17 cellular contexts compared by ENCODE assay signal in genomic region chr16:20359997-20360396, GRCh38. TPM values are rescaled to one million over a fixed set of nuclear protein-coding genes. Genes with fewer than 3 reads are reported as not detected.
A peak's percentile ranks its signal among the peaks of the same experiment; 100 is the strongest.
DNase-seq lines count a peak whose midpoint lies in the region; ATAC-seq, FAIRE-seq and TF ChIP-seq lines count a peak whose summit lies in the region.
"Had no signal": no experiment of that assay in that cellular context is flagged by ENCODE, and none has a peak within 500 bp of the region (broad histone marks: within the 10 kb centered on the region; RNA-seq: fewer than 3 reads in every experiment).

No MANE protein-coding gene starts in this region.

- no peak overlapping the region for H3K27ac Mint-ChIP-seq in CD14-positive monocyte
- no peak overlapping the region for H3K27ac Mint-ChIP-seq in stimulated activated effector memory CD8-positive, alpha-beta T cell treated with anti-CD3 and anti-CD28 coated beads, Interleukin-12 subunit alpha, Interleukin-12 subunit beta, amount 100 ng/mL, for 72 hours

- H3K4me3 ChIP-seq in HepG2 (replicated peaks in 1 of 3; ENCODE audit: insufficient read depth in 1 of 3, low read depth in 2 of 3, low read length in 3 of 3) = no peak overlapping the region
- H3K4me3 ChIP-seq: right atrium auricular region, stomach had no signal

- TF ChIP-seq EP300 in HepG2 (IDR thresholded peaks at IDR 0.05; ENCODE audit: low read depth in 2 of 2, low read length in 2 of 2) = no peak
- no peak for TF ChIP-seq EP300 in HepG2 (CRISPR knock-in tag; IDR thresholded peaks at IDR 0.05; ENCODE audit: borderline replicate concordance)

- H2AFZ ChIP-seq in HepG2 (ENCODE audit: low read length) = no peak overlapping the region

- peaks cover 1 to 4% (median 2%) of the 10 kb centered on the region in 3 donors for H3K27me3 Mint-ChIP-seq in CD14-positive monocyte (ENCODE audit: low read depth in 3 of 3)

- no peaks in the 10 kb centered on the region for H4K20me1 ChIP-seq in HepG2 (ENCODE audit: insufficient read depth, low read length)

- H3K79me2 ChIP-seq in HepG2 (ENCODE audit: insufficient read depth, low read length) = no peaks in the 10 kb centered on the region

- H3K4me1 Mint-ChIP-seq in CD14-positive monocyte = no peaks in the 10 kb centered on the region
- H3K4me1 Mint-ChIP-seq in stimulated activated effector memory CD8-positive, alpha-beta T cell treated with anti-CD3 and anti-CD28 coated beads, Interleukin-12 subunit alpha, Interleukin-12 subunit beta, amount 100 ng/mL, for 72 hours = no peaks in the 10 kb centered on the region

- H3K36me3 ChIP-seq in HepG2 (replicated peaks in 1 of 2; ENCODE audit: control insufficient read depth in 1 of 2, insufficient read depth in 2 of 2, low read length in 2 of 2) = no peaks in the 10 kb centered on the region
- H3K36me3 ChIP-seq: right atrium auricular region, stomach had no signal

- no peak overlapping the region for H3K4me3 Mint-ChIP-seq in CD14-positive monocyte
- no peak overlapping the region for H3K4me3 Mint-ChIP-seq in stimulated activated effector memory CD8-positive, alpha-beta T cell treated with anti-CD3 and anti-CD28 coated beads, Interleukin-12 subunit alpha, Interleukin-12 subunit beta, amount 100 ng/mL, for 72 hours

- DNase-seq in CD14-positive monocyte (ENCODE audit: low spot score) (no peak), GM13976 (ENCODE audit: low spot score) (no peak), RPMI8226 (peak; percentile 16), HepG2 (ENCODE audit: low spot score) (peak; percentile 39), NCI-H1092 (lab: John Stamatoyannopoulos, UW) (no peak), kidney tubule cell (ENCODE audit: low spot score) (no peak)
- no peak for DNase-seq in stimulated activated effector memory CD8-positive, alpha-beta T cell treated with anti-CD3 and anti-CD28 coated beads, Interleukin-12 subunit alpha, Interleukin-12 subunit beta, amount 100 ng/mL, for 72 hours (ENCODE audit: low spot score in 2 of 2)
- DNase-seq: activated T-cell treated with anti-CD3 and anti-CD28 coated beads, Interleukin-2, amount 50 U/mL, for 48 hours; anterior cingulate cortex; effector CD4-positive, alpha-beta T cell; foreskin melanocyte; NCI-H774; stomach; SW 1271 had no signal

- H3K9me3 ChIP-seq in HepG2 (ENCODE audit: low read length) = no peaks in the 10 kb centered on the region
- H3K9me3 ChIP-seq: right atrium auricular region, stomach had no signal

- in situ Hi-C loops in GM13976 (cut with MboI; ENCODE audit: low sequenced_read_pairs, unreplicated experiment) = no loop called here
- in situ Hi-C loops in HepG2 (cut with HindIII; ENCODE audit: extremely low pct_ligation_motif_present, low pct_unique_long_range_greater_than_20kb) = no loop called here

- peak; percentile 42 for FAIRE-seq in HepG2 (lab: Jason Lieb, UNC)
- FAIRE-seq: islet of Langerhans had no signal

- peaks cover 0 to 24% of the 10 kb centered on the region in 2 experiments; a peak in 2 of 5 replicates for H3K27me3 ChIP-seq in HepG2 (ENCODE audit: control insufficient read depth in 1 of 2, insufficient read depth in 2 of 2, low read length in 2 of 2)
- H3K27me3 ChIP-seq: right atrium auricular region, stomach had no signal

- BruUV-seq in HepG2 (replicated peaks; lab: Mats Ljungman, UMichigan) = no TSS peak

- H3K9me3 Mint-ChIP-seq in CD14-positive monocyte = peaks cover 0 to 2% (median 0%) of the 10 kb centered on the region in 7 donors
- peaks cover 3% of the 10 kb centered on the region for H3K9me3 Mint-ChIP-seq in stimulated activated effector memory CD8-positive, alpha-beta T cell treated with anti-CD3 and anti-CD28 coated beads, Interleukin-12 subunit alpha, Interleukin-12 subunit beta, amount 100 ng/mL, for 72 hours

- no peak overlapping the region for H3K27ac ChIP-seq in HepG2 (ENCODE audit: extremely low read length, insufficient read depth, low read length)
- H3K27ac ChIP-seq: right atrium auricular region, stomach had no signal

- POLR2A ChIA-PET in HepG2 (lab: Yijun Ruan, JAX) = no interaction called here

- H3K36me3 Mint-ChIP-seq in CD14-positive monocyte = no peaks in the 10 kb centered on the region
- H3K36me3 Mint-ChIP-seq in stimulated activated effector memory CD8-positive, alpha-beta T cell treated with anti-CD3 and anti-CD28 coated beads, Interleukin-12 subunit alpha, Interleukin-12 subunit beta, amount 100 ng/mL, for 72 hours = no peaks in the 10 kb centered on the region

- peaks cover 6% of the 10 kb centered on the region for H3K4me1 ChIP-seq in HepG2 (ENCODE audit: insufficient read depth, low read length)
- H3K4me1 ChIP-seq: right atrium auricular region, stomach had no signal

- 5% methylated on average over 2 of the region's 2 CpGs for WGBS in HepG2 (ENCODE audit: low lambda C conversion rate)

- TF ChIP-seq POLR2A in HepG2 (IDR thresholded peaks at IDR 0.05; ENCODE audit: insufficient read depth in 1 of 2, low read depth in 2 of 2, low read length in 2 of 2) = no peak

- no peak overlapping the region for H3K4me2 ChIP-seq in HepG2 (ENCODE audit: low read depth, low read length)

- peak; percentile 9 for TF ChIP-seq CTCF in CD14-positive monocyte (IDR thresholded peaks at IDR 0.05)
- peak; percentile 26 for TF ChIP-seq CTCF in GM13976 (IDR thresholded peaks at IDR 0.05; ENCODE audit: borderline replicate concordance, control extremely low read depth, extremely low read depth, insufficient read depth, missing control alignments)
- TF ChIP-seq CTCF in HepG2 (CRISPR knock-in tag; IDR thresholded peaks at IDR 0.05) = peak; percentile 76

- no peak overlapping the region for H3K9ac ChIP-seq in HepG2 (ENCODE audit: insufficient read depth, low read depth, low read length)

- intact Hi-C loops in CD14-positive monocyte (cut with micrococcal nuclease) (no loop called here), HepG2 (cut with micrococcal nuclease; ENCODE audit: unreplicated experiment) (loop anchor here (1.0 kb wide), 1 partner anchor 23 kb away; no protein-coding TSS in a partner anchor)

- ATAC-seq in HepG2 = peak; percentile 78
- no peak for ATAC-seq in GM21526 (IDR thresholded peaks at IDR 0.05; ENCODE audit: low FRiP score, unreplicated experiment)
- no peak for ATAC-seq in stimulated activated effector memory CD8-positive, alpha-beta T cell treated with anti-CD3 and anti-CD28 coated beads, Interleukin-12 subunit alpha, Interleukin-12 subunit beta, amount 100 ng/mL, for 72 hours

- CTCF ChIA-PET in HepG2 (lab: Yijun Ruan, JAX; ENCODE audit: low intra/inter-chr PET ratio, low total read pairs) = interaction anchor here (0.7 to 1.4 kb wide), 2 partner anchors 23 to 26 kb away, joined by 3 to 11 read pairs; no protein-coding TSS in a partner anchor

- TF ChIP-seq RAD21 in HepG2 (CRISPR knock-in tag; IDR thresholded peaks at IDR 0.05) = peak; percentile 57

RNA-seq across cellular contexts. Expression of gene UMOD, which starts 7.5 kb away (rescaled TPM):
- polyA plus RNA-seq in CD14-positive monocyte (not detected), HepG2 (2011; rRNA removed) (not detected in 2 replicates)
- total RNA-seq in HepG2 (2016; rRNA removed; fragmentation: Illumina TruSeq; extraction: Trizol) = not detected in 2 replicates
- total RNA-seq in HepG2 (2016; cell fraction: cytosol; rRNA removed; fragmentation: Illumina TruSeq; extraction: Trizol; ENCODE audit: low read depth) = not detected in 2 replicates
- not detected in 2 replicates for total RNA-seq in HepG2 (2016; cell fraction: insoluble cytoplasmic fraction; rRNA removed; fragmentation: Illumina TruSeq; extraction: Trizol)
- total RNA-seq in HepG2 (2016; cell fraction: membrane; rRNA removed; fragmentation: Illumina TruSeq; extraction: Trizol) = not detected in 2 replicates
- total RNA-seq in HepG2 (2016; cell fraction: nucleus; rRNA removed; fragmentation: Illumina TruSeq; extraction: Trizol) = not detected in 2 replicates
- polyA plus RNA-seq in HepG2 (2011; cell fraction: cytosol; rRNA removed) = not detected in 2 replicates
- not detected in 2 replicates for polyA plus RNA-seq in HepG2 (2011; cell fraction: nucleus; rRNA removed)
- not detected in 2 replicates for polyA plus RNA-seq in HepG2 (2012)
- polyA plus RNA-seq in HepG2 (2016; cell fraction: cytosol; fragmentation: Illumina TruSeq; extraction: Trizol; ENCODE audit: low read depth) = not detected in 2 replicates
- not detected in 2 replicates for polyA plus RNA-seq in HepG2 (2016; cell fraction: insoluble cytoplasmic fraction; fragmentation: Illumina TruSeq; extraction: Trizol; ENCODE audit: low read depth)
- not detected in 2 replicates for polyA plus RNA-seq in HepG2 (2016; cell fraction: membrane; fragmentation: Illumina TruSeq; extraction: Trizol; ENCODE audit: low read depth)
- not detected in 2 replicates for polyA plus RNA-seq in HepG2 (2016; cell fraction: nucleus; fragmentation: Illumina TruSeq; extraction: Trizol; ENCODE audit: insufficient read depth, low read depth)
- polyA minus RNA-seq in HepG2 (2011; rRNA and poly(A)+ RNA removed; ENCODE audit: low replicate concordance) = not detected in 2 replicates
- not detected in 2 replicates for polyA minus RNA-seq in HepG2 (2011; cell fraction: cytosol; rRNA and poly(A)+ RNA removed)
- polyA minus RNA-seq in HepG2 (2011; cell fraction: nucleus; rRNA and poly(A)+ RNA removed) = not detected in 2 replicates
- total RNA-seq: right atrium auricular region had no signal

RNA-seq across cellular contexts. Expression of gene GP2, which starts 32.7 kb away (rescaled TPM):
- polyA plus RNA-seq in CD14-positive monocyte = not detected
- total RNA-seq in HepG2 (2016; rRNA removed; fragmentation: Illumina TruSeq; extraction: Trizol) = 0.69 and 0.88 TPM in 2 replicates
- total RNA-seq in HepG2 (2016; cell fraction: cytosol; rRNA removed; fragmentation: Illumina TruSeq; extraction: Trizol; ENCODE audit: low read depth) = 0.30 TPM in 1 of 2 replicates, not detected in the other
- 0.49 and 0.76 TPM in 2 replicates for total RNA-seq in HepG2 (2016; cell fraction: insoluble cytoplasmic fraction; rRNA removed; fragmentation: Illumina TruSeq; extraction: Trizol)
- total RNA-seq in HepG2 (2016; cell fraction: membrane; rRNA removed; fragmentation: Illumina TruSeq; extraction: Trizol) = 0.34 and 0.48 TPM in 2 replicates
- total RNA-seq in HepG2 (2016; cell fraction: nucleus; rRNA removed; fragmentation: Illumina TruSeq; extraction: Trizol) = 0.93 and 1.8 TPM in 2 replicates
- 0.15 and 0.25 TPM in 2 replicates for polyA plus RNA-seq in HepG2 (2011; rRNA removed)
- polyA plus RNA-seq in HepG2 (2011; cell fraction: cytosol; rRNA removed) = 0.19 and 0.36 TPM in 2 replicates
- 0.16 TPM in 1 of 2 replicates, not detected in the other for polyA plus RNA-seq in HepG2 (2011; cell fraction: nucleus; rRNA removed)
- polyA plus RNA-seq in HepG2 (2012) = not detected in 2 replicates
- polyA plus RNA-seq in HepG2 (2016; cell fraction: cytosol; fragmentation: Illumina TruSeq; extraction: Trizol; ENCODE audit: low read depth) = 0.09 and 0.18 TPM in 2 replicates
- 0.34 and 0.84 TPM in 2 replicates for polyA plus RNA-seq in HepG2 (2016; cell fraction: insoluble cytoplasmic fraction; fragmentation: Illumina TruSeq; extraction: Trizol; ENCODE audit: low read depth)
- 0.08 TPM in 1 of 2 replicates, not detected in the other for polyA plus RNA-seq in HepG2 (2016; cell fraction: membrane; fragmentation: Illumina TruSeq; extraction: Trizol; ENCODE audit: low read depth)
- 0.73 and 1.5 TPM in 2 replicates for polyA plus RNA-seq in HepG2 (2016; cell fraction: nucleus; fragmentation: Illumina TruSeq; extraction: Trizol; ENCODE audit: insufficient read depth, low read depth)
- polyA minus RNA-seq in HepG2 (2011; rRNA and poly(A)+ RNA removed; ENCODE audit: low replicate concordance) = 0.24 TPM in 1 of 2 replicates, not detected in the other
- not detected in 2 replicates for polyA minus RNA-seq in HepG2 (2011; cell fraction: cytosol; rRNA and poly(A)+ RNA removed)
- not detected in 2 replicates for polyA minus RNA-seq in HepG2 (2011; cell fraction: nucleus; rRNA and poly(A)+ RNA removed)
- total RNA-seq: right atrium auricular region had no signal

RNA-seq across cellular contexts. Expression of gene PDILT, which starts 44.5 kb away (rescaled TPM):
- polyA plus RNA-seq in CD14-positive monocyte = not detected
- not detected in 2 replicates for total RNA-seq in HepG2 (2016; rRNA removed; fragmentation: Illumina TruSeq; extraction: Trizol)
- not detected in 2 replicates for total RNA-seq in HepG2 (2016; cell fraction: cytosol; rRNA removed; fragmentation: Illumina TruSeq; extraction: Trizol; ENCODE audit: low read depth)
- not detected in 2 replicates for total RNA-seq in HepG2 (2016; cell fraction: insoluble cytoplasmic fraction; rRNA removed; fragmentation: Illumina TruSeq; extraction: Trizol)
- not detected in 2 replicates for total RNA-seq in HepG2 (2016; cell fraction: membrane; rRNA removed; fragmentation: Illumina TruSeq; extraction: Trizol)
- total RNA-seq in HepG2 (2016; cell fraction: nucleus; rRNA removed; fragmentation: Illumina TruSeq; extraction: Trizol) = not detected in 2 replicates
- polyA plus RNA-seq in HepG2 (2011; rRNA removed) = 0.12 TPM in 1 of 2 replicates, not detected in the other
- polyA plus RNA-seq in HepG2 (2011; cell fraction: cytosol; rRNA removed) = not detected in 2 replicates
- polyA plus RNA-seq in HepG2 (2011; cell fraction: nucleus; rRNA removed) = not detected in 2 replicates
- 0.07 and 0.16 TPM in 2 replicates for polyA plus RNA-seq in HepG2 (2012)
- not detected in 2 replicates for polyA plus RNA-seq in HepG2 (2016; cell fraction: cytosol; fragmentation: Illumina TruSeq; extraction: Trizol; ENCODE audit: low read depth)
- polyA plus RNA-seq in HepG2 (2016; cell fraction: insoluble cytoplasmic fraction; fragmentation: Illumina TruSeq; extraction: Trizol; ENCODE audit: low read depth) = not detected in 2 replicates
- not detected in 2 replicates for polyA plus RNA-seq in HepG2 (2016; cell fraction: membrane; fragmentation: Illumina TruSeq; extraction: Trizol; ENCODE audit: low read depth)
- not detected in 2 replicates for polyA plus RNA-seq in HepG2 (2016; cell fraction: nucleus; fragmentation: Illumina TruSeq; extraction: Trizol; ENCODE audit: insufficient read depth, low read depth)
- 0.10 TPM in 1 of 2 replicates, not detected in the other for polyA minus RNA-seq in HepG2 (2011; rRNA and poly(A)+ RNA removed; ENCODE audit: low replicate concordance)
- not detected in 2 replicates for polyA minus RNA-seq in HepG2 (2011; cell fraction: cytosol; rRNA and poly(A)+ RNA removed)
- not detected in 2 replicates for polyA minus RNA-seq in HepG2 (2011; cell fraction: nucleus; rRNA and poly(A)+ RNA removed)
- total RNA-seq: right atrium auricular region had no signal

RNA-seq across cellular contexts. Expression of gene ACSM5, which starts 49.3 kb away (rescaled TPM):
- polyA plus RNA-seq in CD14-positive monocyte (under 1 TPM; 0.24 to 0.33 TPM), HepG2 (2011; rRNA removed) (15.0 and 21.0 TPM in 2 replicates)
- 9.1 and 11.1 TPM in 2 replicates for total RNA-seq in HepG2 (2016; rRNA removed; fragmentation: Illumina TruSeq; extraction: Trizol)
- total RNA-seq in HepG2 (2016; cell fraction: cytosol; rRNA removed; fragmentation: Illumina TruSeq; extraction: Trizol; ENCODE audit: low read depth) = 1.5 and 2.0 TPM in 2 replicates
- 9.2 and 10.1 TPM in 2 replicates for total RNA-seq in HepG2 (2016; cell fraction: insoluble cytoplasmic fraction; rRNA removed; fragmentation: Illumina TruSeq; extraction: Trizol)
- 2.9 and 3.0 TPM in 2 replicates for total RNA-seq in HepG2 (2016; cell fraction: membrane; rRNA removed; fragmentation: Illumina TruSeq; extraction: Trizol)
- total RNA-seq in HepG2 (2016; cell fraction: nucleus; rRNA removed; fragmentation: Illumina TruSeq; extraction: Trizol) = 5.0 and 5.8 TPM in 2 replicates
- polyA plus RNA-seq in HepG2 (2011; cell fraction: cytosol; rRNA removed) = 10.9 and 16.3 TPM in 2 replicates
- 25.0 and 31.6 TPM in 2 replicates for polyA plus RNA-seq in HepG2 (2011; cell fraction: nucleus; rRNA removed)
- polyA plus RNA-seq in HepG2 (2012) = 12.0 and 19.6 TPM in 2 replicates
- 0.52 and 0.78 TPM in 2 replicates for polyA plus RNA-seq in HepG2 (2016; cell fraction: cytosol; fragmentation: Illumina TruSeq; extraction: Trizol; ENCODE audit: low read depth)
- 7.3 and 9.9 TPM in 2 replicates for polyA plus RNA-seq in HepG2 (2016; cell fraction: insoluble cytoplasmic fraction; fragmentation: Illumina TruSeq; extraction: Trizol; ENCODE audit: low read depth)
- 1.1 and 1.3 TPM in 2 replicates for polyA plus RNA-seq in HepG2 (2016; cell fraction: membrane; fragmentation: Illumina TruSeq; extraction: Trizol; ENCODE audit: low read depth)
- polyA plus RNA-seq in HepG2 (2016; cell fraction: nucleus; fragmentation: Illumina TruSeq; extraction: Trizol; ENCODE audit: insufficient read depth, low read depth) = 9.9 and 11.0 TPM in 2 replicates
- polyA minus RNA-seq in HepG2 (2011; rRNA and poly(A)+ RNA removed; ENCODE audit: low replicate concordance) = 17.5 TPM in 1 of 2 replicates, not detected in the other
- polyA minus RNA-seq in HepG2 (2011; cell fraction: cytosol; rRNA and poly(A)+ RNA removed) = 5.7 and 7.6 TPM in 2 replicates
- polyA minus RNA-seq in HepG2 (2011; cell fraction: nucleus; rRNA and poly(A)+ RNA removed) = 17.1 and 30.2 TPM in 2 replicates

Comparison
In these comparisons a context has a peak if more than half of its experiments do, and no peak if none do; other contexts are left out.
1. DNase-seq: peak in RPMI8226 (single experiment) and HepG2 (single experiment); none in CD14-positive monocyte (single experiment), GM13976 (single experiment), NCI-H1092 (single experiment), stimulated activated effector memory CD8-positive, alpha-beta T cell treated with anti-CD3 and anti-CD28 coated beads, Interleukin-12 subunit alpha, Interleukin-12 subunit beta, amount 100 ng/mL, for 72 hours (0 of 2) and kidney tubule cell (single experiment).
2. CTCF ChIP-seq: peak in every context shown above with its lines; median percentile 76 in HepG2; 26 in GM13976; 9 in CD14-positive monocyte.